ENCODE assay signal across 11 cellular contexts in the genomic region with DNA sequence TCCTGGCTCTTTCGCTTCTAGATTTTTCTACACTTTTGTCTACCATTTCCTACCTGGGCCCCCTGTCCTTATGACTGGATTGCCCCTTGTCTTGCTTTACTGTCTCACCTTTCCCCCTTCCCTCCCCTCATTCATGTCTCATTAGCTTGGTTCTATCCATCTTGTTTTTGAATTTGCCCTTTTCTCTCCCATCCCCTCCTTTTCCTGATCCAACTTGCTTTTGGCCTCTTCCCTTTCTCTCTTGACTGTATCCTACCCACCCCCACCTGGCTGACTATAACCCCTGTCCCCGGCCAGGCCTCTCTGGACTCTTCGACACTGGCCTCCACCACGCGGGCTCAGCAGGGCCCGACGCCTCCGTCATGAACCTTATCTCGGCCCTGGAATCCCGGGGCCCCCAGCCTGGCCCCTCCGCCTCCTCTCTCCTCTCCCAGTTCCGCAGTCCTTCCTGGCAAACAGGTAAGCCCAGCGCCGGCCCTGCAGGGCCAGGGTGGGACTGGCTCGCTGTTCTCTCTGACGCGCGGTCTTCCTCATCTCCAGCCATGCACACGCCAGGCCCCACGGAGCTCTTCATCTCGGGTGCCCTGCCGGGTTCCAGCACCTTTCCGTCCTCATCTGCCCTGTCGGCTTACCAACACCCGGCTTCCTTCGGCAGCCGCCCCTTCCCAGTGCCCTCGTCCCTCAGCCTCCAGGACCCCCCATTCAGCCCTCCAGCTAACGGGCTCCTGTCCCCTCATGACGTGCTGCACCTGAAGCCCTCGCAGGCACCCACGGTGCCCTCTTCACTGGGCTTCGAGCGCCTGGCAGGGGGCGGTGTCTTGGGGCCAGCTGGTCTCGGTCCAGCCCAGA. TPM values are rescaled to one million over a fixed set of nuclear protein-coding genes. Genes with fewer than 3 reads are reported as not detected.
DNase-seq lines count a peak whose midpoint lies in the region; ATAC-seq and TF ChIP-seq lines count a peak whose summit lies in the region.
"Had no signal": no experiment of that assay in that cellular context is flagged by ENCODE, and none has a peak within 500 bp of the region (broad histone marks: within the 10 kb centered on the region; RNA-seq: fewer than 3 reads in every experiment).

No MANE protein-coding gene starts in this region.

- peak overlapping the region; percentile 9 for H3K27ac ChIP-seq in cardiac muscle cell
- no peak overlapping the region for H3K27ac ChIP-seq in mesendoderm (ENCODE audit: low read depth, low read length)
- peak overlapping the region; percentile 92 to 97 (median 93) for H3K27ac ChIP-seq in transverse colon

- H2BK5ac ChIP-seq in mesendoderm (ENCODE audit: low read length) = no peak overlapping the region

- H3K4me2 ChIP-seq in mesendoderm (ENCODE audit: low read length) = no peak overlapping the region

- peak overlapping the region; percentile 89 for H3K4me3 Mint-ChIP-seq in activated naive CD8-positive, alpha-beta T cell treated with anti-CD3 and anti-CD28 coated beads, Interleukin-2, amount 50 U/mL, for 24 hours

- WGBS in mesendoderm (ENCODE audit: extremely low coverage, insufficient coverage, low lambda C conversion rate) = no CpG with 5 or more reads among the region's 36 CpGs
- WGBS in transverse colon (ENCODE audit: low coverage in 1 of 2), 2 donors = 88 to 94% methylated on average over 12 to 36 of the region's 36 CpGs

- peak overlapping the region; percentile 36 for H3K9ac ChIP-seq in mesendoderm (ENCODE audit: low read length)

- no peak overlapping the region for H2BK15ac ChIP-seq in mesendoderm (replicated peaks; ENCODE audit: low read depth)

- H3K27me3 ChIP-seq in cardiac muscle cell (no peaks in the 10 kb centered on the region), mesendoderm (ENCODE audit: insufficient read depth, low read length, poor library complexity) (no peaks in the 10 kb centered on the region), transverse colon (no peaks in the 10 kb centered on the region)

- H3K56ac ChIP-seq in mesendoderm (ENCODE audit: low read length) = no peak overlapping the region

- peaks cover 32% of the 10 kb centered on the region for H3K36me3 ChIP-seq in cardiac muscle cell
- peaks cover 5% of the 10 kb centered on the region for H3K36me3 ChIP-seq in mesendoderm (ENCODE audit: control insufficient read depth, insufficient read depth, low read length)
- peaks cover 0 to 31% (median 14%) of the 10 kb centered on the region in 4 donors for H3K36me3 ChIP-seq in transverse colon

- H4K8ac ChIP-seq in mesendoderm (ENCODE audit: low read depth, low read length) = no peak overlapping the region

- H3K79me1 ChIP-seq in mesendoderm (ENCODE audit: low read length) = peaks cover 10% of the 10 kb centered on the region

- intact Hi-C loops in cardiac septum (cut with DNase I) (loop anchor here (5.0 kb wide), 1 partner anchor 83 kb away; the partner anchor contains the start of gene PRMT1), transverse colon (cut with DNase I; ENCODE audit: low total_unique reads) (loop anchor here (5.0 kb wide), 1 partner anchor 43 kb away; no protein-coding TSS in a partner anchor)

- peak overlapping the region; percentile 90 for H3K27ac Mint-ChIP-seq in activated naive CD8-positive, alpha-beta T cell treated with anti-CD3 and anti-CD28 coated beads, Interleukin-2, amount 50 U/mL, for 24 hours

- H3K4ac ChIP-seq in mesendoderm (ENCODE audit: low read depth, low read length) = no peak overlapping the region

- H3K4me3 ChIP-seq in cardiac muscle cell (no peak overlapping the region), mesendoderm (ENCODE audit: low read length) (no peak overlapping the region), transverse colon (no peak overlapping the region)

- H3K79me2 ChIP-seq in mesendoderm (ENCODE audit: control insufficient read depth, insufficient read depth, low read length) = peaks cover 27% of the 10 kb centered on the region

- H3K27me3 Mint-ChIP-seq in activated naive CD8-positive, alpha-beta T cell treated with anti-CD3 and anti-CD28 coated beads, Interleukin-2, amount 50 U/mL, for 24 hours = no peaks in the 10 kb centered on the region

- no peak overlapping the region for H3K18ac ChIP-seq in mesendoderm (ENCODE audit: low read length)

- in situ Hi-C loops in transverse colon (cut with MboI; ENCODE audit: low pct_ligation_motif_present in 1 of 4, low pct_unique_long_range_greater_than_20kb in 1 of 4, low sequenced_read_pairs in 3 of 4) = no loop called here

- no peak overlapping the region for H3K23ac ChIP-seq in mesendoderm (ENCODE audit: low read length)

- H3K9me3 Mint-ChIP-seq in activated naive CD8-positive, alpha-beta T cell treated with anti-CD3 and anti-CD28 coated beads, Interleukin-2, amount 50 U/mL, for 24 hours = no peaks in the 10 kb centered on the region

- no peak for TF ChIP-seq CTCF in cardiac muscle cell (IDR thresholded peaks at IDR 0.05; ENCODE audit: low read depth, low read length)
- TF ChIP-seq CTCF in transverse colon (IDR thresholded peaks at IDR 0.05) = no peak

- DNase-seq in cardiac muscle cell (ENCODE audit: low read depth in 1 of 2, low spot score in 1 of 2) (no peak), cardiac septum (ENCODE audit: low spot score) (no peak), mesendoderm (no peak), transverse colon (no peak), ecto neural progenitor cell (ENCODE audit: low spot score) (no peak), C1 segment of cervical spinal cord (lab: John Stamatoyannopoulos, UW) (no peak), DMS114 treated with DMSO at 0.1 percent for 48 hours (lab: John Stamatoyannopoulos, UW; ENCODE audit: unreplicated experiment) (no peak)
- no peak for DNase-seq in activated naive CD8-positive, alpha-beta T cell treated with anti-CD3 and anti-CD28 coated beads, Interleukin-2, amount 50 U/mL, for 24 hours
- DNase-seq: activated effector memory CD4-positive, alpha-beta T cell treated with Interleukin-2 at 50 U/mL for 16 hours had no signal

- no peak for ATAC-seq in activated naive CD8-positive, alpha-beta T cell treated with anti-CD3 and anti-CD28 coated beads, Interleukin-2, amount 50 U/mL, for 24 hours

- no peak overlapping the region for H2AK5ac ChIP-seq in mesendoderm (ENCODE audit: low read length)

- H2BK120ac ChIP-seq in mesendoderm (ENCODE audit: low read depth, low read length) = no peak overlapping the region

- peaks cover 11% of the 10 kb centered on the region for H3K36me3 Mint-ChIP-seq in activated naive CD8-positive, alpha-beta T cell treated with anti-CD3 and anti-CD28 coated beads, Interleukin-2, amount 50 U/mL, for 24 hours (ENCODE audit: low read depth)

- H3K4me1 ChIP-seq in cardiac muscle cell (ENCODE audit: low read depth) (peaks cover 20% of the 10 kb centered on the region), mesendoderm (ENCODE audit: control insufficient read depth, low read depth, low read length) (no peaks in the 10 kb centered on the region), transverse colon (peaks cover 17 to 32% (median 22%) of the 10 kb centered on the region in 4 donors)

- no peak for TF ChIP-seq POLR2A in transverse colon (IDR thresholded peaks at IDR 0.05)

- H4K5ac ChIP-seq in mesendoderm (ENCODE audit: low read length) = no peak overlapping the region

- TF ChIP-seq EP300 in transverse colon (IDR thresholded peaks at IDR 0.05; ENCODE audit: low read depth) = no peak

- H3K9me3 ChIP-seq in cardiac muscle cell (ENCODE audit: low read depth) (no peaks in the 10 kb centered on the region), transverse colon (no peaks in the 10 kb centered on the region)
- H3K9me3 ChIP-seq: prostate gland had no signal

- H3K4me1 Mint-ChIP-seq in activated naive CD8-positive, alpha-beta T cell treated with anti-CD3 and anti-CD28 coated beads, Interleukin-2, amount 50 U/mL, for 24 hours = peaks cover 27% of the 10 kb centered on the region

RNA-seq across cellular contexts. Expression of gene PRR12, which starts 3.4 kb away (rescaled TPM):
- total RNA-seq in cardiac muscle cell (18.2 and 24.7 TPM in 2 replicates), cardiac septum (15.9 TPM), transverse colon (10 to 100 TPM; 12.2 to 54.7 (median 30.0) TPM)
- 3.9 and 5.1 TPM in 2 replicates for polyA plus RNA-seq in cardiac muscle cell
- polyA plus RNA-seq in mesendoderm (2013, experiment 1 of 2) = 20.3 TPM
- polyA plus RNA-seq in mesendoderm (2013, experiment 2 of 2) = 20.4 TPM

RNA-seq across cellular contexts. Expression of gene PRRG2, which starts 13.3 kb away (rescaled TPM):
- total RNA-seq in cardiac muscle cell = 0.67 and 8.2 TPM in 2 replicates
- 0.10 and 0.29 TPM in 2 replicates for polyA plus RNA-seq in cardiac muscle cell
- 0.40 TPM for total RNA-seq in cardiac septum
- polyA plus RNA-seq in mesendoderm (2013, experiment 1 of 2) = 2.1 TPM
- polyA plus RNA-seq in mesendoderm (2013, experiment 2 of 2) = 2.8 TPM
- 10 to 100 TPM in 2 of 4 donors, 1 to 10 TPM in 1, under 1 TPM in 1; 0.40 to 22.7 (median 12.2) TPM for total RNA-seq in transverse colon
- total RNA-seq: RPMI7951 had no signal

RNA-seq across cellular contexts. Expression of gene NOSIP, which starts 14.0 kb away (rescaled TPM):
- total RNA-seq in cardiac muscle cell (120 and 132 TPM in 2 replicates), cardiac septum (34.5 TPM), transverse colon (100 to 1,000 TPM in 1 of 4 donors, 10 to 100 TPM in 3; 56.5 to 105 (median 74.4) TPM)
- polyA plus RNA-seq in cardiac muscle cell = 181 and 193 TPM in 2 replicates
- polyA plus RNA-seq in mesendoderm (2013, experiment 1 of 2) = 54.8 TPM
- 56.3 TPM for polyA plus RNA-seq in mesendoderm (2013, experiment 2 of 2)

RNA-seq across cellular contexts. Expression of gene RRAS, which starts 45.6 kb away (rescaled TPM):
- total RNA-seq in cardiac muscle cell = 41.3 and 42.6 TPM in 2 replicates
- 80.1 and 88.1 TPM in 2 replicates for polyA plus RNA-seq in cardiac muscle cell
- total RNA-seq in cardiac septum = 171 TPM
- polyA plus RNA-seq in mesendoderm (2013, experiment 1 of 2) = 7.3 TPM
- 8.4 TPM for polyA plus RNA-seq in mesendoderm (2013, experiment 2 of 2)
- 10 to 100 TPM; 31.8 to 97.6 (median 58.2) TPM for total RNA-seq in transverse colon

RNA-seq across cellular contexts. Expression of gene SCAF1, which starts 47.6 kb away (rescaled TPM):
- 66.9 and 71.0 TPM in 2 replicates for total RNA-seq in cardiac muscle cell
- polyA plus RNA-seq in cardiac muscle cell = 16.4 and 19.3 TPM in 2 replicates
- total RNA-seq in cardiac septum = 53.1 TPM
- 42.4 TPM for polyA plus RNA-seq in mesendoderm (2013, experiment 1 of 2)
- polyA plus RNA-seq in mesendoderm (2013, experiment 2 of 2) = 44.6 TPM
- 100 to 1,000 TPM in 1 of 4 donors, 10 to 100 TPM in 3; 20.2 to 118 (median 32.7) TPM for total RNA-seq in transverse colon
